ENCODE assay signal across 18 cellular contexts in genomic region chr1:228079013-228079412, GRCh38. TPM values are rescaled to one million over a fixed set of nuclear protein-coding genes. Genes with fewer than 3 reads are reported as not detected.
DNase-seq lines count a peak whose midpoint lies in the region; ATAC-seq and TF ChIP-seq lines count a peak whose summit lies in the region.
"Had no signal": no experiment of that assay in that cellular context is flagged by ENCODE, and none has a peak within 500 bp of the region (broad histone marks: within the 10 kb centered on the region; RNA-seq: fewer than 3 reads in every experiment).

No MANE protein-coding gene starts in this region.

- no peak overlapping the region for H3K4me3 Mint-ChIP-seq in activated T-cell treated with anti-CD3 and anti-CD28 coated beads, Interleukin-2, amount 50 U/mL, for 24 hours
- no peak overlapping the region for H3K4me3 Mint-ChIP-seq in activated T-cell treated with anti-CD3 and anti-CD28 coated beads, Interleukin-2, amount 50 U/mL, for 72 hours

- H2AFZ ChIP-seq in neuronal stem cell (ENCODE audit: low read length): no peak overlapping the region

- no peak overlapping the region for H2BK12ac ChIP-seq in neuronal stem cell (ENCODE audit: low read length)

- no CpG with 5 or more reads among the region's 7 CpGs for WGBS in neuronal stem cell (ENCODE audit: extremely low coverage in 2 of 2, insufficient read length in 2 of 2, insufficient replicate concordance in 1 of 2), 2 donors

- no peak overlapping the region for H2BK15ac ChIP-seq in neuronal stem cell (ENCODE audit: low read length)

- H3K18ac ChIP-seq in neuronal stem cell (ENCODE audit: low read length): no peak overlapping the region

- no peak overlapping the region for H3K27ac ChIP-seq in neuronal stem cell (replicated peaks; ENCODE audit: low read length)
- H3K27ac ChIP-seq: C4-2B, RWPE1 had no signal

- H3K27me3 ChIP-seq in neuronal stem cell (ENCODE audit: control insufficient read depth in 3 of 3, insufficient read depth in 3 of 3, low read depth in 1 of 3, low read length in 3 of 3): peaks cover 0 to 4% (median 3%) of the 10 kb centered on the region in 3 experiments
- H3K27me3 ChIP-seq in BE2C: no peaks in the 10 kb centered on the region

- no peak overlapping the region for H3K4me2 ChIP-seq in neuronal stem cell (ENCODE audit: insufficient read depth, low read length, poor library complexity, severe bottlenecking)

- DNase-seq in activated T-cell treated with anti-CD3 and anti-CD28 coated beads, Interleukin-2, amount 50 U/mL, for 24 hours: peak; percentile 27
- no peak for DNase-seq in activated T-cell treated with anti-CD3 and anti-CD28 coated beads, Interleukin-2, amount 50 U/mL, for 72 hours
- DNase-seq in stimulated activated CD4-positive, alpha-beta T cell treated with anti-CD3 and anti-CD28 coated beads, Interleukin-4, amount 100 ng/mL, for 1 hour: peak; percentile 1
- no peak for DNase-seq in stimulated activated CD4-positive, alpha-beta T cell treated with anti-CD3 and anti-CD28 coated beads, Interleukin-4, amount 100 ng/mL, for 24 hours
- DNase-seq in neuronal stem cell (ENCODE audit: low spot score) (no peak), BE2C (no peak), cerebellar nuclear complex (lab: John Stamatoyannopoulos, UW) (no peak), NCI-H1417 treated with DMSO at 0.1 percent for 48 hours (lab: John Stamatoyannopoulos, UW) (no peak)
- DNase-seq: 8988T, Caco-2, DMS53, NCI-H1092, NCI-H1694, NCI-H345, NCI-H526 treated with DMSO at 0.1 percent for 48 hours had no signal

- H2AK5ac ChIP-seq in neuronal stem cell (ENCODE audit: low read depth, low read length): no peak overlapping the region

- no peak overlapping the region for H4K8ac ChIP-seq in neuronal stem cell (ENCODE audit: low read depth, low read length)

- H3K4ac ChIP-seq in neuronal stem cell (ENCODE audit: low read length): no peak overlapping the region

- H3K14ac ChIP-seq in neuronal stem cell (ENCODE audit: low read length): no peak overlapping the region

- peaks cover 13% of the 10 kb centered on the region for H3K79me1 ChIP-seq in neuronal stem cell (ENCODE audit: low read depth, low read length)

- peaks cover 23% of the 10 kb centered on the region for H3K36me3 Mint-ChIP-seq in activated T-cell treated with anti-CD3 and anti-CD28 coated beads, Interleukin-2, amount 50 U/mL, for 24 hours (ENCODE audit: low read depth)
- peaks cover 4 to 8% of the 10 kb centered on the region in 2 donors for H3K36me3 Mint-ChIP-seq in activated T-cell treated with anti-CD3 and anti-CD28 coated beads, Interleukin-2, amount 50 U/mL, for 72 hours (ENCODE audit: insufficient read depth in 2 of 2)

- H3K27ac Mint-ChIP-seq in activated T-cell treated with anti-CD3 and anti-CD28 coated beads, Interleukin-2, amount 50 U/mL, for 24 hours: no peak overlapping the region
- no peak overlapping the region for H3K27ac Mint-ChIP-seq in activated T-cell treated with anti-CD3 and anti-CD28 coated beads, Interleukin-2, amount 50 U/mL, for 72 hours

- H3K4me1 ChIP-seq in neuronal stem cell (ENCODE audit: control insufficient read depth in 2 of 2, insufficient read depth in 1 of 2, low read depth in 1 of 2, low read length in 2 of 2) (peaks cover 4 to 15% of the 10 kb centered on the region in 2 donors), BE2C (peaks cover 2% of the 10 kb centered on the region; the same call in 1 of the 2 replicates)

- no peaks in the 10 kb centered on the region for H3K9me3 ChIP-seq in neuronal stem cell (replicated peaks in 1 of 2; ENCODE audit: control insufficient read depth in 2 of 2, insufficient read depth in 1 of 2, low read depth in 1 of 2, low read length in 2 of 2)
- H3K9me3 ChIP-seq in BE2C: no peaks in the 10 kb centered on the region
- H3K9me3 ChIP-seq: Caco-2, HAP-1 had no signal

- no peaks in the 10 kb centered on the region for H3K27me3 Mint-ChIP-seq in activated T-cell treated with anti-CD3 and anti-CD28 coated beads, Interleukin-2, amount 50 U/mL, for 24 hours
- H3K27me3 Mint-ChIP-seq in activated T-cell treated with anti-CD3 and anti-CD28 coated beads, Interleukin-2, amount 50 U/mL, for 72 hours (ENCODE audit: low read depth): no peaks in the 10 kb centered on the region

- TF ChIP-seq CTCF in BE2C (IDR thresholded peaks at IDR 0.05; ENCODE audit: low read depth, low read length): no peak

- H3K36me3 ChIP-seq in neuronal stem cell (replicated peaks in 1 of 2; ENCODE audit: control insufficient read depth in 2 of 2, insufficient read depth in 2 of 2, low read length in 2 of 2) (no peaks in the 10 kb centered on the region), BE2C (peaks cover 12% of the 10 kb centered on the region)

- H3K9ac ChIP-seq in neuronal stem cell (ENCODE audit: low read depth, low read length, poor library complexity): peak overlapping the region; percentile 25

- peaks cover 18% of the 10 kb centered on the region for H3K4me1 Mint-ChIP-seq in activated T-cell treated with anti-CD3 and anti-CD28 coated beads, Interleukin-2, amount 50 U/mL, for 24 hours (ENCODE audit: low read depth)
- peaks cover 24% of the 10 kb centered on the region for H3K4me1 Mint-ChIP-seq in activated T-cell treated with anti-CD3 and anti-CD28 coated beads, Interleukin-2, amount 50 U/mL, for 72 hours (ENCODE audit: low read depth)

- no peaks in the 10 kb centered on the region for H3K9me3 Mint-ChIP-seq in activated T-cell treated with anti-CD3 and anti-CD28 coated beads, Interleukin-2, amount 50 U/mL, for 24 hours
- H3K9me3 Mint-ChIP-seq in activated T-cell treated with anti-CD3 and anti-CD28 coated beads, Interleukin-2, amount 50 U/mL, for 72 hours: no peaks in the 10 kb centered on the region

- ATAC-seq in activated T-cell treated with anti-CD3 and anti-CD28 coated beads, Interleukin-2, amount 50 U/mL, for 72 hours (replicated peaks in 1 of 2): no peak

- H3K4me3 ChIP-seq in neuronal stem cell (ENCODE audit: low read length in 2 of 2) (no peak overlapping the region), BE2C (ENCODE audit: low read depth, low read length) (no peak overlapping the region)
- H3K4me3 ChIP-seq: HAP-1 had no signal

- no peak overlapping the region for H4K91ac ChIP-seq in neuronal stem cell (ENCODE audit: low read depth, low read length, poor library complexity)

- H2BK120ac ChIP-seq in neuronal stem cell (ENCODE audit: low read depth, low read length): no peak overlapping the region

- H3K23ac ChIP-seq in neuronal stem cell (ENCODE audit: low read depth, low read length, poor library complexity): no peak overlapping the region

- no peak overlapping the region for H2BK5ac ChIP-seq in neuronal stem cell (ENCODE audit: low read length)

RNA-seq across cellular contexts. Expression of gene ARF1, which starts 3.5 kb away (rescaled TPM):
- 100 to 1,000 TPM; 327 to 369 TPM for total RNA-seq in activated T-cell treated with anti-CD3 and anti-CD28 coated beads, Interleukin-2, amount 50 U/mL, for 72 hours
- 267 TPM for polyA plus RNA-seq in neuronal stem cell (2013, experiment 1 of 2)
- polyA plus RNA-seq in neuronal stem cell (2013, experiment 2 of 2): 266 TPM
- 1,294 TPM for polyA plus RNA-seq in BE2C (2012; ENCODE audit: insufficient read depth, insufficient read length, low read depth)

RNA-seq across cellular contexts. Expression of gene C1orf35, which starts 24.1 kb away (rescaled TPM):
- total RNA-seq in activated T-cell treated with anti-CD3 and anti-CD28 coated beads, Interleukin-2, amount 50 U/mL, for 72 hours: 10 to 100 TPM; 18.2 to 27.3 TPM
- polyA plus RNA-seq in neuronal stem cell (2013, experiment 1 of 2): 28.9 TPM
- 28.4 TPM for polyA plus RNA-seq in neuronal stem cell (2013, experiment 2 of 2)
- 59.4 TPM for polyA plus RNA-seq in BE2C (2012; ENCODE audit: insufficient read depth, insufficient read length, low read depth)

RNA-seq across cellular contexts. Expression of gene MRPL55, which starts 30.1 kb away (rescaled TPM):
- total RNA-seq in activated T-cell treated with anti-CD3 and anti-CD28 coated beads, Interleukin-2, amount 50 U/mL, for 72 hours: 10 to 100 TPM; 36.1 to 36.7 TPM
- 69.3 TPM for polyA plus RNA-seq in neuronal stem cell (2013, experiment 1 of 2)
- 63.2 TPM for polyA plus RNA-seq in neuronal stem cell (2013, experiment 2 of 2)
- 502 TPM for polyA plus RNA-seq in BE2C (2012; ENCODE audit: insufficient read depth, insufficient read length, low read depth)

Comparison
In these comparisons a context has a peak if more than half of its experiments do, and no peak if none do; other contexts are left out.
1. DNase-seq: peak in activated T-cell treated with anti-CD3 and anti-CD28 coated beads, Interleukin-2, amount 50 U/mL, for 24 hours (single experiment) and stimulated activated CD4-positive, alpha-beta T cell treated with anti-CD3 and anti-CD28 coated beads, Interleukin-4, amount 100 ng/mL, for 1 hour (single experiment); none in activated T-cell treated with anti-CD3 and anti-CD28 coated beads, Interleukin-2, amount 50 U/mL, for 72 hours (0 of 2), stimulated activated CD4-positive, alpha-beta T cell treated with anti-CD3 and anti-CD28 coated beads, Interleukin-4, amount 100 ng/mL, for 24 hours (single experiment), neuronal stem cell (single experiment), BE2C (single experiment), cerebellar nuclear complex (0 of 2) and NCI-H1417 treated with DMSO at 0.1 percent for 48 hours (single experiment).